ENCODE assay signal across 26 cellular contexts in genomic region chr1:165988817-165989216, GRCh38.
"Had no signal": no experiment of that assay in that cellular context is flagged by ENCODE, and none has a peak within 500 bp of the region (broad histone marks: within the 10 kb centered on the region; RNA-seq: fewer than 3 reads in every experiment).

No MANE protein-coding gene starts in this region.

- H3K36me3 Mint-ChIP-seq: activated naive CD4-positive, alpha-beta T cell treated with anti-CD3 and anti-CD28 coated beads, Interleukin-2, amount 50 U/mL, for 24 hours; naive thymus-derived CD4-positive, alpha-beta T cell had no signal

- H3K27ac Mint-ChIP-seq: activated CD4-positive, alpha-beta memory T cell treated with anti-CD3 and anti-CD28 coated beads, Interleukin-2, amount 10 ng/mL, durations not matched to agents 7 days and 5 days; activated CD4-positive, alpha-beta T cell treated with anti-CD3 and anti-CD28 coated beads, Interleukin-2, amount 10 ng/mL, durations not matched to agents 7 days and 5 days; activated naive CD4-positive, alpha-beta T cell treated with anti-CD3 and anti-CD28 coated beads, Interleukin-2, amount 50 U/mL, for 24 hours; activated naive CD8-positive, alpha-beta T cell treated with anti-CD3 and anti-CD28 coated beads, Interleukin-2, amount 50 U/mL, for 24 hours; activated T-cell treated with anti-CD3 and anti-CD28 coated beads, Interleukin-2, amount 50 U/mL, for 24 hours; activated T-helper 17 cell treated with anti-CD3 and anti-CD28 coated beads, Interleukin-2, amount 50 U/mL, for 72 hours; effector memory CD8-positive, alpha-beta T cell; naive thymus-derived CD4-positive, alpha-beta T cell; progenitor cell of endocrine pancreas had no signal

- H3K9me3 Mint-ChIP-seq: activated CD4-positive, alpha-beta memory T cell treated with anti-CD3 and anti-CD28 coated beads, Interleukin-2, amount 10 ng/mL, durations not matched to agents 7 days and 5 days; activated naive CD4-positive, alpha-beta T cell treated with anti-CD3 and anti-CD28 coated beads, Interleukin-2, amount 50 U/mL, for 24 hours; activated naive CD8-positive, alpha-beta T cell treated with anti-CD3 and anti-CD28 coated beads, Interleukin-2, amount 50 U/mL, for 24 hours; activated T-cell treated with anti-CD3 and anti-CD28 coated beads, Interleukin-2, amount 50 U/mL, for 24 hours; activated T-helper 17 cell treated with anti-CD3 and anti-CD28 coated beads, Interleukin-2, amount 50 U/mL, for 72 hours; effector memory CD8-positive, alpha-beta T cell had no signal

- H3K27me3 Mint-ChIP-seq: activated naive CD8-positive, alpha-beta T cell treated with anti-CD3 and anti-CD28 coated beads, Interleukin-2, amount 50 U/mL, for 24 hours had no signal

- DNase-seq: activated CD4-positive, alpha-beta memory T cell treated with anti-CD3 and anti-CD28 coated beads, Interleukin-2, amount 10 ng/mL, durations not matched to agents 7 days and 5 days; activated CD4-positive, alpha-beta T cell treated with anti-CD3 and anti-CD28 coated beads for 1 hour; activated CD4-positive, alpha-beta T cell treated with anti-CD3 and anti-CD28 coated beads, Interleukin-2, amount 10 ng/mL, durations not matched to agents 7 days and 5 days; activated CD8-positive, alpha-beta memory T cell treated with anti-CD3 and anti-CD28 coated beads, Interleukin-2, amount 50 U/mL, for 48 hours; activated gamma-delta T cell treated with Interleukin-2 at 50 U/mL for 16 hours; activated naive CD8-positive, alpha-beta T cell treated with anti-CD3 and anti-CD28 coated beads, Interleukin-2, amount 50 U/mL, for 24 hours; activated T-cell treated with anti-CD3 and anti-CD28 coated beads, Interleukin-2, amount 50 U/mL, for 24 hours; amygdala; caudate nucleus; cortex of kidney; effector memory CD8-positive, alpha-beta T cell; erythroblast; head of caudate nucleus; hippocampal formation; midbrain; naive thymus-derived CD4-positive, alpha-beta T cell; ovary; right lobe of liver; stimulated activated CD4-positive, alpha-beta T cell treated with anti-CD3 and anti-CD28 coated beads, Interleukin-12 subunit alpha, Interleukin-12 subunit beta, amount 100 ng/mL, for 4 hours; stimulated activated CD4-positive, alpha-beta T cell treated with anti-CD3 and anti-CD28 coated beads, Interleukin-4, amount 100 ng/mL, for 1 hour; stimulated activated naive CD8-positive, alpha-beta T cell treated with anti-CD3 and anti-CD28 coated beads, Interleukin-15, Interleukin-2, amounts not matched to agents 100 U/mL and 50 U/mL, for 24 hours; trophoblast cell had no signal

- ATAC-seq: activated naive CD8-positive, alpha-beta T cell treated with anti-CD3 and anti-CD28 coated beads, Interleukin-2, amount 50 U/mL, for 24 hours; activated T-helper 17 cell treated with anti-CD3 and anti-CD28 coated beads, Interleukin-2, amount 50 U/mL, for 72 hours; effector memory CD8-positive, alpha-beta T cell; gastroesophageal sphincter; naive thymus-derived CD4-positive, alpha-beta T cell; right lobe of liver; stimulated activated naive CD8-positive, alpha-beta T cell treated with anti-CD3 and anti-CD28 coated beads, Interleukin-15, Interleukin-2, amounts not matched to agents 100 U/mL and 50 U/mL, for 24 hours had no signal

- H3K4me1 Mint-ChIP-seq: activated CD4-positive, alpha-beta memory T cell treated with anti-CD3 and anti-CD28 coated beads, Interleukin-2, amount 10 ng/mL, durations not matched to agents 7 days and 5 days; activated CD4-positive, alpha-beta T cell treated with anti-CD3 and anti-CD28 coated beads, Interleukin-2, amount 10 ng/mL, durations not matched to agents 7 days and 5 days; activated naive CD4-positive, alpha-beta T cell treated with anti-CD3 and anti-CD28 coated beads, Interleukin-2, amount 50 U/mL, for 24 hours; activated naive CD8-positive, alpha-beta T cell treated with anti-CD3 and anti-CD28 coated beads, Interleukin-2, amount 50 U/mL, for 24 hours; activated T-helper 17 cell treated with anti-CD3 and anti-CD28 coated beads, Interleukin-2, amount 50 U/mL, for 72 hours; naive thymus-derived CD4-positive, alpha-beta T cell had no signal

- H3K4me3 Mint-ChIP-seq: activated CD4-positive, alpha-beta memory T cell treated with anti-CD3 and anti-CD28 coated beads, Interleukin-2, amount 10 ng/mL, durations not matched to agents 7 days and 5 days; activated CD4-positive, alpha-beta T cell treated with anti-CD3 and anti-CD28 coated beads, Interleukin-2, amount 10 ng/mL, durations not matched to agents 7 days and 5 days; activated naive CD4-positive, alpha-beta T cell treated with anti-CD3 and anti-CD28 coated beads, Interleukin-2, amount 50 U/mL, for 24 hours; activated naive CD8-positive, alpha-beta T cell treated with anti-CD3 and anti-CD28 coated beads, Interleukin-2, amount 50 U/mL, for 24 hours; activated T-cell treated with anti-CD3 and anti-CD28 coated beads, Interleukin-2, amount 50 U/mL, for 24 hours; activated T-helper 17 cell treated with anti-CD3 and anti-CD28 coated beads, Interleukin-2, amount 50 U/mL, for 72 hours; effector memory CD8-positive, alpha-beta T cell; naive thymus-derived CD4-positive, alpha-beta T cell had no signal
